ENCODE assay signal across 1 cellular context in the genomic region with DNA sequence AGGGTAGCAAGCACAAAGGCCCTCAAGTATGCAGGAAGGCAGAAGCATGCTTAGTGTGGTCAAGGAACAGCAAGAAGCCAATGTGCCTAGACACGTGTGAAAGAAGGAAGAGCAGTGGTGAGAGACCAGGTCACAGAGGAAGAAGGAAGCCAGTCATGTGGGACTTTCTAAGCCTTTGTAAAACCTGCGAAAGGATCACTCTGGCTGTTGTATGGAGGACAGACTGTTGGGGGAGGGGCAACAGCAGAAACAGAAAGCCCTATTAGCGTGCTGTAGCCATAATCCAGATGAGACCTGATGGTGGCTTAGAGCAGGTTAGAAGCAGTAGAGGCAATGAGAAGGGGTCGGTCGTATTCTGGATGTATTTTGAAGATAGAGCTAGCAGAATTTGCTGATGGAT.
TF ChIP-seq lines count a peak whose summit lies in the region.

No MANE protein-coding gene starts in this region.

TF ChIP-seq in GM23338, 12 proteins besides CTCF, POLR2A, EP300 and RAD21:
- TF ChIP-seq, protein P1, sequence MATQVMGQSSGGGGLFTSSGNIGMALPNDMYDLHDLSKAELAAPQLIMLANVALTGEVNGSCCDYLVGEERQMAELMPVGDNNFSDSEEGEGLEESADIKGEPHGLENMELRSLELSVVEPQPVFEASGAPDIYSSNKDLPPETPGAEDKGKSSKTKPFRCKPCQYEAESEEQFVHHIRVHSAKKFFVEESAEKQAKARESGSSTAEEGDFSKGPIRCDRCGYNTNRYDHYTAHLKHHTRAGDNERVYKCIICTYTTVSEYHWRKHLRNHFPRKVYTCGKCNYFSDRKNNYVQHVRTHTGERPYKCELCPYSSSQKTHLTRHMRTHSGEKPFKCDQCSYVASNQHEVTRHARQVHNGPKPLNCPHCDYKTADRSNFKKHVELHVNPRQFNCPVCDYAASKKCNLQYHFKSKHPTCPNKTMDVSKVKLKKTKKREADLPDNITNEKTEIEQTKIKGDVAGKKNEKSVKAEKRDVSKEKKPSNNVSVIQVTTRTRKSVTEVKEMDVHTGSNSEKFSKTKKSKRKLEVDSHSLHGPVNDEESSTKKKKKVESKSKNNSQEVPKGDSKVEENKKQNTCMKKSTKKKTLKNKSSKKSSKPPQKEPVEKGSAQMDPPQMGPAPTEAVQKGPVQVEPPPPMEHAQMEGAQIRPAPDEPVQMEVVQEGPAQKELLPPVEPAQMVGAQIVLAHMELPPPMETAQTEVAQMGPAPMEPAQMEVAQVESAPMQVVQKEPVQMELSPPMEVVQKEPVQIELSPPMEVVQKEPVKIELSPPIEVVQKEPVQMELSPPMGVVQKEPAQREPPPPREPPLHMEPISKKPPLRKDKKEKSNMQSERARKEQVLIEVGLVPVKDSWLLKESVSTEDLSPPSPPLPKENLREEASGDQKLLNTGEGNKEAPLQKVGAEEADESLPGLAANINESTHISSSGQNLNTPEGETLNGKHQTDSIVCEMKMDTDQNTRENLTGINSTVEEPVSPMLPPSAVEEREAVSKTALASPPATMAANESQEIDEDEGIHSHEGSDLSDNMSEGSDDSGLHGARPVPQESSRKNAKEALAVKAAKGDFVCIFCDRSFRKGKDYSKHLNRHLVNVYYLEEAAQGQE (IDR thresholded peaks at IDR 0.05; ENCODE audit: unreplicated experiment) = no peak
- no peak for TF ChIP-seq EZH2 (IDR thresholded peaks at IDR 0.05; ENCODE audit: low read depth, unreplicated experiment)
- TF ChIP-seq, protein P2, sequence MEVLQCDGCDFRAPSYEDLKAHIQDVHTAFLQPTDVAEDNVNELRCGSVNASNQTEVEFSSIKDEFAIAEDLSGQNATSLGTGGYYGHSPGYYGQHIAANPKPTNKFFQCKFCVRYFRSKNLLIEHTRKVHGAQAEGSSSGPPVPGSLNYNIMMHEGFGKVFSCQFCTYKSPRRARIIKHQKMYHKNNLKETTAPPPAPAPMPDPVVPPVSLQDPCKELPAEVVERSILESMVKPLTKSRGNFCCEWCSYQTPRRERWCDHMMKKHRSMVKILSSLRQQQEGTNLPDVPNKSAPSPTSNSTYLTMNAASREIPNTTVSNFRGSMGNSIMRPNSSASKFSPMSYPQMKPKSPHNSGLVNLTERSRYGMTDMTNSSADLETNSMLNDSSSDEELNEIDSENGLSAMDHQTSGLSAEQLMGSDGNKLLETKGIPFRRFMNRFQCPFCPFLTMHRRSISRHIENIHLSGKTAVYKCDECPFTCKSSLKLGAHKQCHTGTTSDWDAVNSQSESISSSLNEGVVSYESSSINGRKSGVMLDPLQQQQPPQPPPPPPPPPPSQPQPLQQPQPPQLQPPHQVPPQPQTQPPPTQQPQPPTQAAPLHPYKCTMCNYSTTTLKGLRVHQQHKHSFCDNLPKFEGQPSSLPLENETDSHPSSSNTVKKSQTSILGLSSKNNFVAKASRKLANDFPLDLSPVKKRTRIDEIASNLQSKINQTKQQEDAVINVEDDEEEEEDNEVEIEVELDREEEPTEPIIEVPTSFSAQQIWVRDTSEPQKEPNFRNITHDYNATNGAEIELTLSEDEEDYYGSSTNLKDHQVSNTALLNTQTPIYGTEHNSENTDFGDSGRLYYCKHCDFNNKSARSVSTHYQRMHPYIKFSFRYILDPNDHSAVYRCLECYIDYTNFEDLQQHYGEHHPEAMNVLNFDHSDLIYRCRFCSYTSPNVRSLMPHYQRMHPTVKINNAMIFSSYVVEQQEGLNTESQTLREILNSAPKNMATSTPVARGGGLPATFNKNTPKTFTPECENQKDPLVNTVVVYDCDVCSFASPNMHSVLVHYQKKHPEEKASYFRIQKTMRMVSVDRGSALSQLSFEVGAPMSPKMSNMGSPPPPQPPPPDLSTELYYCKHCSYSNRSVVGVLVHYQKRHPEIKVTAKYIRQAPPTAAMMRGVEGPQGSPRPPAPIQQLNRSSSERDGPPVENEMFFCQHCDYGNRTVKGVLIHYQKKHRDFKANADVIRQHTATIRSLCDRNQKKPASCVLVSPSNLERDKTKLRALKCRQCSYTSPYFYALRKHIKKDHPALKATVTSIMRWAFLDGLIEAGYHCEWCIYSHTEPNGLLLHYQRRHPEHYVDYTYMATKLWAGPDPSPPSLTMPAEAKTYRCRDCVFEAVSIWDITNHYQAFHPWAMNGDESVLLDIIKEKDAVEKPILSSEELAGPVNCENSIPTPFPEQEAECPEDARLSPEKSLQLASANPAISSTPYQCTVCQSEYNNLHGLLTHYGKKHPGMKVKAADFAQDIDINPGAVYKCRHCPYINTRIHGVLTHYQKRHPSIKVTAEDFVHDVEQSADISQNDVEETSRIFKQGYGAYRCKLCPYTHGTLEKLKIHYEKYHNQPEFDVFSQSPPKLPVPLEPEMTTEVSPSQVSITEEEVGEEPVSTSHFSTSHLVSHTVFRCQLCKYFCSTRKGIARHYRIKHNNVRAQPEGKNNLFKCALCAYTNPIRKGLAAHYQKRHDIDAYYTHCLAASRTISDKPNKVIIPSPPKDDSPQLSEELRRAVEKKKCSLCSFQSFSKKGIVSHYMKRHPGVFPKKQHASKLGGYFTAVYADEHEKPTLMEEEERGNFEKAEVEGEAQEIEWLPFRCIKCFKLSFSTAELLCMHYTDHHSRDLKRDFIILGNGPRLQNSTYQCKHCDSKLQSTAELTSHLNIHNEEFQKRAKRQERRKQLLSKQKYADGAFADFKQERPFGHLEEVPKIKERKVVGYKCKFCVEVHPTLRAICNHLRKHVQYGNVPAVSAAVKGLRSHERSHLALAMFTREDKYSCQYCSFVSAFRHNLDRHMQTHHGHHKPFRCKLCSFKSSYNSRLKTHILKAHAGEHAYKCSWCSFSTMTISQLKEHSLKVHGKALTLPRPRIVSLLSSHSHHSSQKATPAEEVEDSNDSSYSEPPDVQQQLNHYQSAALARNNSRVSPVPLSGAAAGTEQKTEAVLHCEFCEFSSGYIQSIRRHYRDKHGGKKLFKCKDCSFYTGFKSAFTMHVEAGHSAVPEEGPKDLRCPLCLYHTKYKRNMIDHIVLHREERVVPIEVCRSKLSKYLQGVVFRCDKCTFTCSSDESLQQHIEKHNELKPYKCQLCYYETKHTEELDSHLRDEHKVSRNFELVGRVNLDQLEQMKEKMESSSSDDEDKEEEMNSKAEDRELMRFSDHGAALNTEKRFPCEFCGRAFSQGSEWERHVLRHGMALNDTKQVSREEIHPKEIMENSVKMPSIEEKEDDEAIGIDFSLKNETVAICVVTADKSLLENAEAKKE (CRISPR knock-in tag; IDR thresholded peaks at IDR 0.05) = no peak
